ENCODE assay signal across 20 cellular contexts in genomic region chr6:48061630-48062029, GRCh38. TPM values are rescaled to one million over a fixed set of nuclear protein-coding genes. Genes with fewer than 3 reads are reported as not detected.
DNase-seq lines count a peak whose midpoint lies in the region; ATAC-seq and TF ChIP-seq lines count a peak whose summit lies in the region.
"Had no signal": no experiment of that assay in that cellular context is flagged by ENCODE, and none has a peak within 500 bp of the region (broad histone marks: within the 10 kb centered on the region; RNA-seq: fewer than 3 reads in every experiment).

No MANE protein-coding gene starts in this region.

- no peaks in the 10 kb centered on the region for H3K79me2 ChIP-seq in GM23248 (ENCODE audit: insufficient read depth)

- H3K4me1 ChIP-seq in GM23248 (ENCODE audit: insufficient read depth) (no peaks in the 10 kb centered on the region), left lung (no peaks in the 10 kb centered on the region)
- H3K4me1 ChIP-seq: BE2C, left ventricle myocardium inferior, tibial nerve had no signal

- in situ Hi-C loops in GM23248 (cut with MboI), result no loop called here

- no peak overlapping the region for H3K9ac ChIP-seq in GM23248

- no peaks in the 10 kb centered on the region for H3F3A ChIP-seq in GM23248 (ENCODE audit: insufficient read depth)

- intact Hi-C loops in left lung (cut with DNase I), result no loop called here

- H3K9me3 ChIP-seq in GM23248 (ENCODE audit: low read depth) (no peaks in the 10 kb centered on the region), left lung (no peaks in the 10 kb centered on the region), WERI-Rb-1 (ENCODE audit: severe bottlenecking) (no peaks in the 10 kb centered on the region)
- H3K9me3 ChIP-seq: BE2C, left ventricle myocardium inferior, tibial nerve had no signal

- TF ChIP-seq CTCF in cardiac fibroblast (IDR thresholded peaks at IDR 0.05; ENCODE audit: low read depth, low read length), result no peak
- TF ChIP-seq CTCF in left lung (IDR thresholded peaks at IDR 0.05), result no peak
- TF ChIP-seq CTCF in WERI-Rb-1 (IDR thresholded peaks at IDR 0.05; ENCODE audit: low read depth, low read length), result no peak

- H3K4me3 ChIP-seq in GM23248 (no peak overlapping the region), cardiac fibroblast (replicated peaks in 1 of 2; ENCODE audit: low read depth in 2 of 2, low read length in 2 of 2) (no peak overlapping the region), left lung (no peak overlapping the region), WERI-Rb-1 (ENCODE audit: low read depth, low read length) (no peak overlapping the region)
- H3K4me3 ChIP-seq: left ventricle myocardium inferior, tibial nerve had no signal

- H3K27me3 ChIP-seq in GM23248 (replicated peaks; ENCODE audit: insufficient read depth), result no peaks in the 10 kb centered on the region
- H3K27me3 ChIP-seq in left lung, result no peaks in the 10 kb centered on the region
- H3K27me3 ChIP-seq in WERI-Rb-1 (ENCODE audit: insufficient read depth, low read depth, severe bottlenecking), result no peaks in the 10 kb centered on the region
- H3K27me3 ChIP-seq: BE2C, tibial nerve had no signal

- no peaks in the 10 kb centered on the region for H4K20me1 ChIP-seq in GM23248 (ENCODE audit: insufficient read depth)

- no peak overlapping the region for H3K4me2 ChIP-seq in GM23248 (ENCODE audit: unreplicated experiment)

- DNase-seq in GM23248 (peak; percentile 40), NCI-H446 treated with DMSO at 0.1 percent for 48 hours (lab: John Stamatoyannopoulos, UW) (peak; percentile 45), cardiac fibroblast (ENCODE audit: low read depth in 2 of 2) (peak; percentile 48 to 57), left lung (no peak), WERI-Rb-1 (no peak), UCSD-AML1 (lab: John Stamatoyannopoulos, UW; ENCODE audit: unreplicated experiment) (no peak), NCI-H2029 (lab: John Stamatoyannopoulos, UW) (no peak)
- DNase-seq in stimulated activated CD4-positive, alpha-beta T cell treated with anti-CD3 and anti-CD28 coated beads, Interleukin-4, amount 100 ng/mL, for 24 hours, result no peak
- DNase-seq: activated B cell treated with CpG ODN at 0.5 μM for 24 hours; activated CD8-positive, alpha-beta memory T cell treated with anti-CD3 and anti-CD28 coated beads for 24 hours; amygdala; BE2C; cortex of kidney; H7; left ventricle myocardium inferior; MM.1S; NCI-H2081 treated with DMSO at 0.1 percent for 48 hours; RPMI8226; T-cell had no signal

- H3K36me3 ChIP-seq in GM23248 (ENCODE audit: low read depth) (no peaks in the 10 kb centered on the region), left lung (no peaks in the 10 kb centered on the region), WERI-Rb-1 (no peaks in the 10 kb centered on the region; the same call in 1 of the 2 replicates)
- H3K36me3 ChIP-seq: BE2C, left ventricle myocardium inferior, tibial nerve had no signal

- H3K27ac ChIP-seq in GM23248, result no peak overlapping the region
- H3K27ac ChIP-seq in left lung, result no peak overlapping the region
- H3K27ac ChIP-seq in WERI-Rb-1, result no peak overlapping the region
- H3K27ac ChIP-seq: left ventricle myocardium inferior, tibial nerve had no signal

- ATAC-seq in left lung, result peak; percentile 77
- ATAC-seq: T-cell had no signal

- no peaks in the 10 kb centered on the region for H3K9me2 ChIP-seq in GM23248 (ENCODE audit: insufficient read depth)

- no peak overlapping the region for H2AFZ ChIP-seq in GM23248

RNA-seq across cellular contexts. Expression of gene PTCHD4, which starts 49.4 kb away (rescaled TPM):
- 0.51 and 0.76 TPM in 2 replicates for total RNA-seq in GM23248 (2014; rRNA removed; shearing (Covaris generic))
- polyA plus RNA-seq in GM23248 (2016; fragmentation: Nextera tagmentation; extraction: Ambion mirVana), result 1.1 and 1.2 TPM in 2 replicates
- 1 to 10 TPM in 1 of 2 donors, under 1 TPM in 1; 0.55 to 5.0 TPM for total RNA-seq in left lung
- total RNA-seq: activated B cell treated with CpG ODN at 0.5 μM for 24 hours, T-cell had no signal

Comparison
In these comparisons a context has a peak if more than half of its experiments do, and no peak if none do; other contexts are left out.
1. DNase-seq: peak in GM23248 (single experiment), NCI-H446 treated with DMSO at 0.1 percent for 48 hours (single experiment) and cardiac fibroblast (2 of 2); none in left lung (0 of 2), WERI-Rb-1 (single experiment), UCSD-AML1 (single experiment), stimulated activated CD4-positive, alpha-beta T cell treated with anti-CD3 and anti-CD28 coated beads, Interleukin-4, amount 100 ng/mL, for 24 hours (single experiment) and NCI-H2029 (single experiment).